ENCODE assay signal across 1 cellular context in the genomic region with DNA sequence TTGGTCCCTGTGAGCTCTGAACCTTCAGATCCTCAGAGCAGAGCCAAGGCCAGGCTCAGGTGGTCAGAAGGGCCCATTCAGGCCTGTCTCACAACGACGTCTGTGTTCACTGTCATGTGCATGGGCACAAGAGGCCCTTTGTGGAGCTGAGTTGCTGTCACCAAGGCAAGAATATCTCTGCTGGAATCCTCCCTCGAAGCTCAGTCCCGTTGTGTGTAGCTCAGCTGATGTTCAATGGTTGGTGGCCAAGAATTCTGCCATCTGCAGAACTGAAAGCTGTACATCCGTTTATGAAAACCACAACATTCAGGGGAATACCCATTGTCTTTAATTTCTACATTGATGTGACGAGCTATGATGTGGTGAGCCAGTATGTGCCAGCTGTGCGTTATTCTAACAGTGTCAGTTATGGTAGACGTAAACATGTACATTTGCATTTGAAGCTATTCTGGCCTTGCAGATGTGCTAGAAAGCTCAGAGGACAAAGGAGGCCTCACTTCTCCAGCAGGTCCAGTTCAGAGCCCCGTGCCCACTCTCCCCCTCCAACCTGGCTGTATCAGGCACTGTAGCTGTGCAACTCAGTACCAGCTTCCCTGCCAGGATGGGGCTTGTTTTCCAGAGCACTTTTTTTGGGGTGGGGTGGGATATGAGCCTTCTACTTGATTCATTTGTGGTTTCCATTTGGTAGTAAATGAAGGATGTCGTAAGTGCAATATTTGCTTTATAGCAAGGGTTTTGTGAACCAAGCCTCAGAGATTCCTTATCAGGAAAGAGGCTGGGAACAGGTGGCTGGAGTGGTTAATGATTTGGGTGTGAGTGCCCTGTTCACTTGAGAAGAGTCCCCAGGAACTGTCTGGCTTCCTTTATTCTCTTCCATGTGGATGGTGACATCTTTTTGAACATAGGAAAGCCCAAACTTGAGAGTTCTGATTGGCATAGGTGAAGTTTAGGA.
TF ChIP-seq lines count a peak whose summit lies in the region.

No MANE protein-coding gene starts in this region.

TF ChIP-seq in GM23338, 12 proteins besides CTCF, POLR2A, EP300 and RAD21 (continued from another document):
- TF ChIP-seq, protein P1, sequence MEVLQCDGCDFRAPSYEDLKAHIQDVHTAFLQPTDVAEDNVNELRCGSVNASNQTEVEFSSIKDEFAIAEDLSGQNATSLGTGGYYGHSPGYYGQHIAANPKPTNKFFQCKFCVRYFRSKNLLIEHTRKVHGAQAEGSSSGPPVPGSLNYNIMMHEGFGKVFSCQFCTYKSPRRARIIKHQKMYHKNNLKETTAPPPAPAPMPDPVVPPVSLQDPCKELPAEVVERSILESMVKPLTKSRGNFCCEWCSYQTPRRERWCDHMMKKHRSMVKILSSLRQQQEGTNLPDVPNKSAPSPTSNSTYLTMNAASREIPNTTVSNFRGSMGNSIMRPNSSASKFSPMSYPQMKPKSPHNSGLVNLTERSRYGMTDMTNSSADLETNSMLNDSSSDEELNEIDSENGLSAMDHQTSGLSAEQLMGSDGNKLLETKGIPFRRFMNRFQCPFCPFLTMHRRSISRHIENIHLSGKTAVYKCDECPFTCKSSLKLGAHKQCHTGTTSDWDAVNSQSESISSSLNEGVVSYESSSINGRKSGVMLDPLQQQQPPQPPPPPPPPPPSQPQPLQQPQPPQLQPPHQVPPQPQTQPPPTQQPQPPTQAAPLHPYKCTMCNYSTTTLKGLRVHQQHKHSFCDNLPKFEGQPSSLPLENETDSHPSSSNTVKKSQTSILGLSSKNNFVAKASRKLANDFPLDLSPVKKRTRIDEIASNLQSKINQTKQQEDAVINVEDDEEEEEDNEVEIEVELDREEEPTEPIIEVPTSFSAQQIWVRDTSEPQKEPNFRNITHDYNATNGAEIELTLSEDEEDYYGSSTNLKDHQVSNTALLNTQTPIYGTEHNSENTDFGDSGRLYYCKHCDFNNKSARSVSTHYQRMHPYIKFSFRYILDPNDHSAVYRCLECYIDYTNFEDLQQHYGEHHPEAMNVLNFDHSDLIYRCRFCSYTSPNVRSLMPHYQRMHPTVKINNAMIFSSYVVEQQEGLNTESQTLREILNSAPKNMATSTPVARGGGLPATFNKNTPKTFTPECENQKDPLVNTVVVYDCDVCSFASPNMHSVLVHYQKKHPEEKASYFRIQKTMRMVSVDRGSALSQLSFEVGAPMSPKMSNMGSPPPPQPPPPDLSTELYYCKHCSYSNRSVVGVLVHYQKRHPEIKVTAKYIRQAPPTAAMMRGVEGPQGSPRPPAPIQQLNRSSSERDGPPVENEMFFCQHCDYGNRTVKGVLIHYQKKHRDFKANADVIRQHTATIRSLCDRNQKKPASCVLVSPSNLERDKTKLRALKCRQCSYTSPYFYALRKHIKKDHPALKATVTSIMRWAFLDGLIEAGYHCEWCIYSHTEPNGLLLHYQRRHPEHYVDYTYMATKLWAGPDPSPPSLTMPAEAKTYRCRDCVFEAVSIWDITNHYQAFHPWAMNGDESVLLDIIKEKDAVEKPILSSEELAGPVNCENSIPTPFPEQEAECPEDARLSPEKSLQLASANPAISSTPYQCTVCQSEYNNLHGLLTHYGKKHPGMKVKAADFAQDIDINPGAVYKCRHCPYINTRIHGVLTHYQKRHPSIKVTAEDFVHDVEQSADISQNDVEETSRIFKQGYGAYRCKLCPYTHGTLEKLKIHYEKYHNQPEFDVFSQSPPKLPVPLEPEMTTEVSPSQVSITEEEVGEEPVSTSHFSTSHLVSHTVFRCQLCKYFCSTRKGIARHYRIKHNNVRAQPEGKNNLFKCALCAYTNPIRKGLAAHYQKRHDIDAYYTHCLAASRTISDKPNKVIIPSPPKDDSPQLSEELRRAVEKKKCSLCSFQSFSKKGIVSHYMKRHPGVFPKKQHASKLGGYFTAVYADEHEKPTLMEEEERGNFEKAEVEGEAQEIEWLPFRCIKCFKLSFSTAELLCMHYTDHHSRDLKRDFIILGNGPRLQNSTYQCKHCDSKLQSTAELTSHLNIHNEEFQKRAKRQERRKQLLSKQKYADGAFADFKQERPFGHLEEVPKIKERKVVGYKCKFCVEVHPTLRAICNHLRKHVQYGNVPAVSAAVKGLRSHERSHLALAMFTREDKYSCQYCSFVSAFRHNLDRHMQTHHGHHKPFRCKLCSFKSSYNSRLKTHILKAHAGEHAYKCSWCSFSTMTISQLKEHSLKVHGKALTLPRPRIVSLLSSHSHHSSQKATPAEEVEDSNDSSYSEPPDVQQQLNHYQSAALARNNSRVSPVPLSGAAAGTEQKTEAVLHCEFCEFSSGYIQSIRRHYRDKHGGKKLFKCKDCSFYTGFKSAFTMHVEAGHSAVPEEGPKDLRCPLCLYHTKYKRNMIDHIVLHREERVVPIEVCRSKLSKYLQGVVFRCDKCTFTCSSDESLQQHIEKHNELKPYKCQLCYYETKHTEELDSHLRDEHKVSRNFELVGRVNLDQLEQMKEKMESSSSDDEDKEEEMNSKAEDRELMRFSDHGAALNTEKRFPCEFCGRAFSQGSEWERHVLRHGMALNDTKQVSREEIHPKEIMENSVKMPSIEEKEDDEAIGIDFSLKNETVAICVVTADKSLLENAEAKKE (CRISPR knock-in tag; IDR thresholded peaks at IDR 0.05), result no peak
- no peak for TF ChIP-seq EZH2phosphoT487 (IDR thresholded peaks at IDR 0.05; ENCODE audit: unreplicated experiment)
- TF ChIP-seq CREB1 (CRISPR knock-in tag; IDR thresholded peaks at IDR 0.05; ENCODE audit: low read depth), result no peak
